ENCODE assay signal across 8 cellular contexts in the genomic region with DNA sequence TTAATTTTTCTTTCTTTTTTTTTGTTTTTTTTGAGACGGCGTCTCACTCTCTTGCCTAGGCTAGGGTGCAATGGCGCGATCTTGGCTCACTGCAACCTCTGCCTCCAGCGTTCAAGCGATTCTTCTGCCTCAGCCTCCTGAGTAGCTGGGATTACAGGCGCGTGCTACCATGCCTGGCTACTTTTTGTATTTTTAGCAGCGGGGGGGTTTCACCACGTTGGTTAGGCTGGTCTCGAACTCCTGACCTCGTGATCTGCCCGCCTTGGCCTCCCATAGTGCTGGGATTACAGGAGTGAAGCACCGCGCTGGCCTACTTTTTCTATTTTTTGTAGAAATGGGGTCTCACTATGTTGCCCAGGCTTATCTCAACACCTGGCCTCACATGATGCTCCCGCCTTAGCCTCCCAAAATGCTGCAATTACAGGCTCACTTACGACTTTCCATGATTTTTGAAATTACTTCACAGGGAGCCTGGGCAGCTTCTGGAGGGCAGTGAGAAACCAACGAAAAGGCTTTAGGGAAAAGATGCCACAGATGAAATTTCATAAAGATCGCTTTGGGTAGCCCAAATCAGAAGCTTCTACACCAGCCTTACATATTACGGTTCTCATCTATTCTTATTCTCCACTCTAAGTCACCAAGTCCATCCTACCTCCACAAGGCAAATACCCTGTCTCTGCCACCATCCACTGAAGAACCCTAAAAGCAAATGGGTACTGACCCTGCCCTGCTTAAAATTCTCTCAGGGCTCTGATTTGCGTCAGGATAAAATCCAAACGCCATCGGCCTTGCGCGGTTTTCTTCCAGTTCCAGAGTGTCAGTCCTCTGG.
DNase-seq lines count a peak whose midpoint lies in the region; ATAC-seq and TF ChIP-seq lines count a peak whose summit lies in the region.

No MANE protein-coding gene starts in this region.

- peak; percentile 27 for DNase-seq in NCI-H146 (lab: John Stamatoyannopoulos, UW)
- DNase-seq in middle frontal gyrus (ENCODE audit: extremely low spot score, low spot score) = no peak
- DNase-seq in CD1c-positive myeloid dendritic cell (ENCODE audit: extremely low spot score) = no peak

- H3K27me3 ChIP-seq in mucosa of rectum (ENCODE audit: control insufficient read depth in 2 of 2, insufficient read depth in 2 of 2, low read length in 2 of 2) = no peaks in the 10 kb centered on the region

- peaks cover 5 to 8% of the 10 kb centered on the region in 2 donors for H3K36me3 ChIP-seq in mucosa of rectum (ENCODE audit: control insufficient read depth in 2 of 2, insufficient read depth in 2 of 2, low read length in 2 of 2)

- peak overlapping the region; percentile 93 for H3K9ac ChIP-seq in mucosa of rectum (ENCODE audit: low read depth in 1 of 2, low read length in 2 of 2)

- ATAC-seq in HG03045 (IDR thresholded peaks at IDR 0.05; ENCODE audit: unreplicated experiment) (no peak), GM18868 (IDR thresholded peaks at IDR 0.05; ENCODE audit: unreplicated experiment) (no peak)

- peaks cover 7 to 9% of the 10 kb centered on the region in 2 donors for H3K4me1 ChIP-seq in mucosa of rectum (ENCODE audit: control insufficient read depth in 2 of 2, insufficient read depth in 2 of 2, low read length in 2 of 2)

- H3K27ac ChIP-seq in cingulate gyrus (ENCODE audit: low read depth, low read length) (peak overlapping the region; percentile 76), mucosa of rectum (ENCODE audit: low read depth in 2 of 2, low read length in 2 of 2) (peak overlapping the region; percentile 91 to 93)

- H3K4me3 ChIP-seq in GM12875 (ENCODE audit: low read depth, low read length) (peak overlapping the region; percentile 96), mucosa of rectum (ENCODE audit: low read length in 2 of 2) (peak overlapping the region; percentile 92 to 96)

- no peaks in the 10 kb centered on the region for H3K9me3 ChIP-seq in mucosa of rectum (ENCODE audit: control insufficient read depth in 2 of 2, low read length in 2 of 2)

- no peak for TF ChIP-seq CTCF in GM12875 (IDR thresholded peaks at IDR 0.05; ENCODE audit: borderline replicate concordance, insufficient read depth, low read depth, low read length)
